In genomic region chr6:170306324-170307079, GRCh38 we compare ENCODE assay signal across 8 cellular contexts. TPM values are rescaled to one million over a fixed set of nuclear protein-coding genes. Genes with fewer than 3 reads are reported as not detected.
A peak's percentile ranks its signal among the peaks of the same experiment; 100 is the strongest.
DNase-seq lines count a peak whose midpoint lies in the region; ATAC-seq lines count a peak whose summit lies in the region.

FAM120B (plus strand) TSS chr6:170306758; CDS start chr6:170317391, 10,633 bp downstream.

- H3K27ac ChIP-seq in BLaER1 (peak within 1 kb of the TSS; percentile 92), cingulate gyrus (ENCODE audit: low read depth, low read length) (peak within 1 kb of the TSS; percentile 92)

- H3K9me3 ChIP-seq in BLaER1 = peaks cover 8% of the 10 kb centered on the region

- H3K27me3 ChIP-seq in BLaER1 = no peaks in the 10 kb centered on the region; the same call in 1 of the 2 replicates

- peaks cover 33% of the 10 kb centered on the region for H3K4me1 ChIP-seq in BLaER1

- intact Hi-C loops in left colon (cut with DNase I, micrococcal nuclease) = no loop called here

- H3K36me3 ChIP-seq in BLaER1 = peaks cover 13% of the 10 kb centered on the region

- DNase-seq in NCI-H526 (lab: John Stamatoyannopoulos, UW) = peak; percentile 87 to 98
- DNase-seq in activated CD4-positive, alpha-beta T cell treated with anti-CD3 and anti-CD28 coated beads for 48 hours = peak; percentile 96
- peak; percentile 97 to 98 for DNase-seq in left colon
- peak; percentile 90 to 91 for DNase-seq in stimulated activated CD4-positive, alpha-beta T cell treated with anti-CD3 and anti-CD28 coated beads, Interleukin-1b, Interleukin-23, amount 100 ng/mL, for 4 hours (ENCODE audit: low read depth in 2 of 2)

- ATAC-seq in GM19328 (IDR thresholded peaks at IDR 0.05; ENCODE audit: unreplicated experiment) (peak; percentile 97), HG03469 (IDR thresholded peaks at IDR 0.05; ENCODE audit: unreplicated experiment) (peak; percentile 94), left colon (peak; percentile 96)

- peak within 1 kb of the TSS; percentile 87 for H3K9ac ChIP-seq in BLaER1

- H3K4me3 ChIP-seq in BLaER1 = peak within 1 kb of the TSS; percentile 83

- peaks cover 42% of the 10 kb centered on the region for H4K20me1 ChIP-seq in BLaER1

- H3K4me2 ChIP-seq in BLaER1 = peak within 1 kb of the TSS; percentile 96

RNA-seq across cellular contexts. Expression of gene FAM120B, which starts in this region (rescaled TPM):
- 10 to 100 TPM; 30.3 to 31.1 TPM for total RNA-seq in left colon

Comparison
In these comparisons a context has a peak if more than half of its experiments do, and no peak if none do; other contexts are left out.
1. Peak in every context shown above with its lines: DNase-seq, ATAC-seq, H3K4me3 ChIP-seq and H3K27ac ChIP-seq.